Comparison of ENCODE assay signal across 8 cellular contexts in genomic region chr11:8080674-8081590, GRCh38. TPM values are rescaled to one million over a fixed set of nuclear protein-coding genes. Genes with fewer than 3 reads are reported as not detected.
DNase-seq lines count a peak whose midpoint lies in the region; ATAC-seq and TF ChIP-seq lines count a peak whose summit lies in the region.

Gene TUB (plus strand): TSS chr11:8081211. CDS start chr11:8081511, 300 bp downstream.

- DNase-seq in activated CD4-positive, alpha-beta T cell treated with anti-CD3 and anti-CD28 coated beads for 48 hours: peak; percentile 20
- no peak for DNase-seq in activated CD4-positive, alpha-beta T cell treated with anti-CD3 and anti-CD28 coated beads, Interleukin-2, amount 50 U/mL, for 4 hours
- peak; percentile 13 for DNase-seq in activated CD4-positive, alpha-beta memory T cell treated with anti-CD3 and anti-CD28 coated beads for 36 hours
- DNase-seq in foreskin keratinocyte: no peak
- DNase-seq in neuronal stem cell (ENCODE audit: low spot score): no peak
- DNase-seq in HUDEP-2 (lab: John Stamatoyannopoulos, UW; ENCODE audit: unreplicated experiment in 76 of 76): no peak
- DNase-seq in SIG-M5 treated with dmso at 0.1 percent for 504 hours (lab: John Stamatoyannopoulos, UW; ENCODE audit: unreplicated experiment): no peak
- no peak for DNase-seq in PC-9

- H3K27me3 Mint-ChIP-seq in activated CD4-positive, alpha-beta memory T cell treated with anti-CD3 and anti-CD28 coated beads for 36 hours: peaks cover 40% of the 10 kb centered on the region

- POLR2A ChIA-PET in activated CD4-positive, alpha-beta memory T cell treated with anti-CD3 and anti-CD28 coated beads for 36 hours (lab: Charles Lee): no interaction called here
- POLR2A ChIA-PET in PC-9 (lab: Charles Lee; ENCODE audit: unreplicated experiment): no interaction called here

- H3K36me3 ChIP-seq in neuronal stem cell (replicated peaks in 1 of 2; ENCODE audit: control insufficient read depth in 2 of 2, insufficient read depth in 2 of 2, low read length in 2 of 2): no peaks in the 10 kb centered on the region
- no peaks in the 10 kb centered on the region for H3K36me3 ChIP-seq in PC-9 (ENCODE audit: low read depth)

- peak; percentile 52 for ATAC-seq in foreskin keratinocyte

- no peaks in the 10 kb centered on the region for H3K9me3 ChIP-seq in neuronal stem cell (replicated peaks in 1 of 2; ENCODE audit: control insufficient read depth in 2 of 2, insufficient read depth in 1 of 2, low read depth in 1 of 2, low read length in 2 of 2)
- no peaks in the 10 kb centered on the region for H3K9me3 ChIP-seq in PC-9 (ENCODE audit: insufficient read depth, low read depth)

- no peak within 1 kb of the TSS for H2BK5ac ChIP-seq in neuronal stem cell (ENCODE audit: low read length)

- H2AK5ac ChIP-seq in neuronal stem cell (ENCODE audit: low read depth, low read length): peak within 1 kb of the TSS; percentile 57

- H3K4me3 Mint-ChIP-seq in activated CD4-positive, alpha-beta memory T cell treated with anti-CD3 and anti-CD28 coated beads for 36 hours: peak within 1 kb of the TSS; percentile 50

- H3K79me2 ChIP-seq in PC-9 (ENCODE audit: low read depth): no peaks in the 10 kb centered on the region

- H4K8ac ChIP-seq in neuronal stem cell (ENCODE audit: low read depth, low read length): peak within 1 kb of the TSS; percentile 44

- no peak within 1 kb of the TSS for H2BK120ac ChIP-seq in neuronal stem cell (ENCODE audit: low read depth, low read length)

- H3K27ac Mint-ChIP-seq in activated CD4-positive, alpha-beta memory T cell treated with anti-CD3 and anti-CD28 coated beads for 36 hours: no peak within 1 kb of the TSS

- TF ChIP-seq CTCF in foreskin keratinocyte (conservative IDR thresholded peaks at IDR 0.05) (no peak), PC-9 (conservative IDR thresholded peaks at IDR 0.05) (no peak)

- H3K27me3 ChIP-seq in foreskin keratinocyte (peaks cover 33% of the 10 kb centered on the region), neuronal stem cell (ENCODE audit: control insufficient read depth in 3 of 3, insufficient read depth in 3 of 3, low read depth in 1 of 3, low read length in 3 of 3) (peaks cover 0 to 47% (median 4%) of the 10 kb centered on the region in 3 experiments), PC-9 (ENCODE audit: insufficient read depth, low read depth) (0 out of 2 replicates have a peak, but pooled peaks cover 8% of the 10 kb centered on the region)

- CTCF ChIA-PET in activated CD4-positive, alpha-beta memory T cell treated with anti-CD3 and anti-CD28 coated beads for 36 hours (lab: Charles Lee): interaction anchor here (0.7 to 5.5 kb wide), 3 partner anchors 10 to 75 kb away, joined by 3 to 24 read pairs (median 16); no protein-coding TSS in a partner anchor
- CTCF ChIA-PET in PC-9 (lab: Charles Lee): no interaction called here

- intact Hi-C loops in activated CD4-positive, alpha-beta memory T cell treated with anti-CD3 and anti-CD28 coated beads for 36 hours (cut with micrococcal nuclease): no loop called here
- intact Hi-C loops in PC-9 (cut with micrococcal nuclease; ENCODE audit: unreplicated experiment): no loop called here

- H3K4me1 ChIP-seq in foreskin keratinocyte (no peaks in the 10 kb centered on the region), neuronal stem cell (ENCODE audit: control insufficient read depth in 2 of 2, insufficient read depth in 1 of 2, low read depth in 1 of 2, low read length in 2 of 2) (peaks cover 26 to 37% of the 10 kb centered on the region in 2 donors), PC-9 (replicated peaks; ENCODE audit: insufficient read depth) (no peaks in the 10 kb centered on the region)

- peak within 1 kb of the TSS; percentile 58 for H3K14ac ChIP-seq in neuronal stem cell (ENCODE audit: low read length)

- no peak within 1 kb of the TSS for H3K27ac ChIP-seq in foreskin keratinocyte
- H3K27ac ChIP-seq in neuronal stem cell (replicated peaks; ENCODE audit: low read length): peak within 1 kb of the TSS; percentile 4
- no peak within 1 kb of the TSS for H3K27ac ChIP-seq in PC-9

- H4K91ac ChIP-seq in neuronal stem cell (ENCODE audit: low read depth, low read length, poor library complexity): peak within 1 kb of the TSS; percentile 27

- no CpG with 5 or more reads among the region's 104 CpGs for WGBS in neuronal stem cell (ENCODE audit: extremely low coverage in 2 of 2, insufficient read length in 2 of 2, insufficient replicate concordance in 1 of 2), 2 donors

- H3F3A ChIP-seq in PC-9 (ENCODE audit: insufficient read depth, low read depth): no peaks in the 10 kb centered on the region

- peak within 1 kb of the TSS; percentile 61 for H3K23ac ChIP-seq in neuronal stem cell (ENCODE audit: low read depth, low read length, poor library complexity)

- H3K4me2 ChIP-seq in neuronal stem cell (ENCODE audit: insufficient read depth, low read length, poor library complexity, severe bottlenecking) (peak within 1 kb of the TSS; percentile 74), PC-9 (no peak within 1 kb of the TSS)

- no peak within 1 kb of the TSS for H3K4ac ChIP-seq in neuronal stem cell (ENCODE audit: low read length)

- H3K79me1 ChIP-seq in neuronal stem cell (ENCODE audit: low read depth, low read length): peaks cover 11% of the 10 kb centered on the region

- peak within 1 kb of the TSS; percentile 87 for H2BK12ac ChIP-seq in neuronal stem cell (ENCODE audit: low read length)

- H4K20me1 ChIP-seq in PC-9 (ENCODE audit: insufficient read depth): no peaks in the 10 kb centered on the region

- H3K9me2 ChIP-seq in PC-9 (ENCODE audit: insufficient read depth): no peaks in the 10 kb centered on the region

- no peaks in the 10 kb centered on the region for H3K9me3 Mint-ChIP-seq in activated CD4-positive, alpha-beta memory T cell treated with anti-CD3 and anti-CD28 coated beads for 36 hours

- H3K18ac ChIP-seq in neuronal stem cell (ENCODE audit: low read length): peak within 1 kb of the TSS; percentile 91

- H3K4me1 Mint-ChIP-seq in activated CD4-positive, alpha-beta memory T cell treated with anti-CD3 and anti-CD28 coated beads for 36 hours (ENCODE audit: low read depth): peaks cover 9% of the 10 kb centered on the region

- no peaks in the 10 kb centered on the region for H3K36me3 Mint-ChIP-seq in activated CD4-positive, alpha-beta memory T cell treated with anti-CD3 and anti-CD28 coated beads for 36 hours

- peak within 1 kb of the TSS; percentile 92 for H3K9ac ChIP-seq in neuronal stem cell (ENCODE audit: low read depth, low read length, poor library complexity)

- H2AFZ ChIP-seq in neuronal stem cell (ENCODE audit: low read length): peak within 1 kb of the TSS; percentile 91
- no peak within 1 kb of the TSS for H2AFZ ChIP-seq in PC-9

- H3K4me3 ChIP-seq in neuronal stem cell (ENCODE audit: low read length in 2 of 2) (peak within 1 kb of the TSS; percentile 56 to 86), PC-9 (no peak within 1 kb of the TSS)

- BruUV-seq in PC-9 (replicated peaks; lab: Mats Ljungman, UMichigan): no TSS peak

- H2BK15ac ChIP-seq in neuronal stem cell (ENCODE audit: low read length): peak within 1 kb of the TSS; percentile 64

RNA-seq across cellular contexts. Expression of gene TUB, which starts in this region (rescaled TPM):
- under 1 TPM; 0.36 to 0.58 TPM for total RNA-seq in activated CD4-positive, alpha-beta memory T cell treated with anti-CD3 and anti-CD28 coated beads for 36 hours
- total RNA-seq in foreskin keratinocyte (2.4 and 2.5 TPM in 2 replicates), PC-9 (2021) (not detected in 2 replicates)
- polyA plus RNA-seq in foreskin keratinocyte: 0.48 and 0.70 TPM in 2 replicates
- 20.7 TPM for polyA plus RNA-seq in neuronal stem cell (2013, experiment 1 of 2)
- polyA plus RNA-seq in neuronal stem cell (2013, experiment 2 of 2): 20.5 TPM

Comparison
In these comparisons a context has a peak if more than half of its experiments do, and no peak if none do; other contexts are left out.
1. Peak in DNase-seq in activated CD4-positive, alpha-beta memory T cell treated with anti-CD3 and anti-CD28 coated beads for 36 hours; RNA of the gene not detected or under 1 TPM.